Comparison of ENCODE assay signal across 34 cellular contexts in the genomic region with DNA sequence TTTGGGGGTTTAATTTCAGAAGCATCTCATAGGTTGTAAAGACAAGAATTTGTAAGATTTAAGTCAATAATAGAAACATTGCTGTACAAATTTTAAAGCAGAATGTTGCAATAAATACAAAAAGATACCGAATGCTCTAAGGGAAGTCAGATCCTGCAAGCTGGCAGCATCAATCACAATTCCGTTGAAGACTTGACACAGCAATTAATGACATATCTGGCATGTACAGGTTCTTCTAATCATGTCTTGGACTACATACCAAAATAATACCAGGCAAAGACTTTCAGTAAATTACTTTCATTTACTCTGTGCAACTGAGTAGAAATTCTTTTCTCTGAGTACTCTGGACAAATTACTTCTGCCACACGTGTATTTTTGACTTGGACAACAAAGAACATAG.
"Had no signal": no experiment of that assay in that cellular context is flagged by ENCODE, and none has a peak within 500 bp of the region (broad histone marks: within the 10 kb centered on the region; RNA-seq: fewer than 3 reads in every experiment).

No MANE protein-coding gene starts in this region.

- H3K27me3 ChIP-seq: MG63 had no signal

- H3K27ac ChIP-seq: KMS-11 had no signal

- H3K4me2 ChIP-seq: KMS-11 had no signal

- H3K4me3 ChIP-seq: MG63 had no signal

- H3K36me3 ChIP-seq: MG63 had no signal

- H3K9me3 ChIP-seq: MG63 had no signal

- H3K9ac ChIP-seq: KMS-11 had no signal

- DNase-seq: Karpas-422, Kasumi-1, KG1, MG63, MM.1S, MV-4-11, NCI-H1048, NCI-H1092, NCI-H1092 treated with DMSO at 0.1 percent for 48 hours, NCI-H1105, NCI-H1105 treated with DMSO at 0.1 percent for 48 hours, NCI-H1417 treated with DMSO at 0.1 percent for 48 hours, NCI-H1436, NCI-H1436 treated with DMSO at 0.1 percent for 48 hours, NCI-H146, NCI-H1694, NCI-H1694 treated with DMSO at 0.1 percent for 48 hours, NCI-H187, NCI-H187 treated with DMSO at 0.1 percent for 48 hours, NCI-H1930, NCI-H2029, NCI-H2029 treated with DMSO at 0.1 percent for 48 hours, NCI-H2081, NCI-H2081 treated with DMSO at 0.1 percent for 48 hours, NCI-H2107, NCI-H2171, NCI-H2171 treated with DMSO at 0.1 percent for 48 hours, NCI-H2227 treated with DMSO at 0.1 percent for 48 hours, NCI-H226, NCI-H345, NCI-H510A, NCI-H510A treated with DMSO at 0.1 percent for 48 hours, NCI-H524 had no signal
